In the genomic region with DNA sequence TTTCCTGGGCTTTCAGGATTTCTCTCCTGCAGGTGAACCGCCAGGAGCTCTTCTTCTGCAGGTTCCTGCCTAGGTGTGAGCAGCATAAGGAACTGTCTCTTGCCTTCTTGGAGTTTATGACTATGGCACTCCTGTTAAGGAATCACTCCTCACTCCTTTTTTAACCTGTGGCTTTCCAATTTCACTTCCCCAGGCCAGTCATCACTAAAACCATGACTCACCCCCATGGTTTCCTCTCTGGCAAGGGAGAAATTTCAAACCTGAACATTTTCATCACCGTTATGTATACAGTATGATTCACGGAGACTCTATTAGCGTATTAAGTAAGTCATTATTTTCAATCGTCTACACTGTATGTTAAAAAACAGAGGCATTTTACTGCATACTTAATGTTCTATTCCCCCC, we compare ENCODE assay signal across 9 cellular contexts.
DNase-seq lines count a peak whose midpoint lies in the region; ATAC-seq and TF ChIP-seq lines count a peak whose summit lies in the region.
"Had no signal": no experiment of that assay in that cellular context is flagged by ENCODE, and none has a peak within 500 bp of the region (broad histone marks: within the 10 kb centered on the region; RNA-seq: fewer than 3 reads in every experiment).

No MANE protein-coding gene starts in this region.

- H3K36me3 ChIP-seq in WERI-Rb-1: no peaks in the 10 kb centered on the region

- peak overlapping the region; percentile 83 to 98 (median 96) for H3K27ac Mint-ChIP-seq in naive B cell
- H3K27ac Mint-ChIP-seq: progenitor cell of endocrine pancreas had no signal

- no peak overlapping the region for H3K27ac ChIP-seq in WERI-Rb-1

- peak overlapping the region in 7 of 8 donors; percentile 67 to 86 (median 82) for H3K4me3 Mint-ChIP-seq in naive B cell

- H3K36me3 Mint-ChIP-seq in naive B cell: no peaks in the 10 kb centered on the region

- peaks cover 0 to 2% (median 0%) of the 10 kb centered on the region in 7 donors for H3K9me3 Mint-ChIP-seq in naive B cell

- H3K27me3 ChIP-seq in WERI-Rb-1 (ENCODE audit: insufficient read depth, low read depth, severe bottlenecking): no peaks in the 10 kb centered on the region

- no peaks in the 10 kb centered on the region for H3K27me3 Mint-ChIP-seq in naive B cell

- ATAC-seq in GM18909 (IDR thresholded peaks at IDR 0.05; ENCODE audit: poor library complexity, unreplicated experiment) (peak; percentile 46), HG02973 (IDR thresholded peaks at IDR 0.05; ENCODE audit: unreplicated experiment) (peak; percentile 46), naive B cell (ENCODE audit: low read depth in 2 of 2) (no peak)

- TF ChIP-seq CTCF in WERI-Rb-1 (IDR thresholded peaks at IDR 0.05; ENCODE audit: low read depth, low read length): no peak

- DNase-seq in RKO (ENCODE audit: low spot score) (peak; percentile 62), naive B cell (no peak), WERI-Rb-1 (no peak), NCI-H345 (lab: John Stamatoyannopoulos, UW) (no peak)
- DNase-seq in activated CD4-positive, alpha-beta T cell treated with anti-CD3 and anti-CD28 coated beads for 4 hours: no peak
- DNase-seq in activated CD4-positive, CD25-positive, alpha-beta regulatory T cell treated with anti-CD3 and anti-CD28 coated beads, Interleukin-2, amount 50 U/mL, for 72 hours: no peak

- no peak overlapping the region for H3K4me3 ChIP-seq in WERI-Rb-1 (ENCODE audit: low read depth, low read length)

- H3K9me3 ChIP-seq in WERI-Rb-1 (ENCODE audit: severe bottlenecking): peaks cover 3% of the 10 kb centered on the region

- peaks cover 58 to 92% (median 74%) of the 10 kb centered on the region in 3 donors for H3K4me1 Mint-ChIP-seq in naive B cell

Comparison
In these comparisons a context has a peak if more than half of its experiments do, and no peak if none do; other contexts are left out.
1. ATAC-seq: peak in GM18909 (single experiment) and HG02973 (single experiment); none in naive B cell (0 of 2).